11 cellular contexts compared by ENCODE assay signal in the genomic region with DNA sequence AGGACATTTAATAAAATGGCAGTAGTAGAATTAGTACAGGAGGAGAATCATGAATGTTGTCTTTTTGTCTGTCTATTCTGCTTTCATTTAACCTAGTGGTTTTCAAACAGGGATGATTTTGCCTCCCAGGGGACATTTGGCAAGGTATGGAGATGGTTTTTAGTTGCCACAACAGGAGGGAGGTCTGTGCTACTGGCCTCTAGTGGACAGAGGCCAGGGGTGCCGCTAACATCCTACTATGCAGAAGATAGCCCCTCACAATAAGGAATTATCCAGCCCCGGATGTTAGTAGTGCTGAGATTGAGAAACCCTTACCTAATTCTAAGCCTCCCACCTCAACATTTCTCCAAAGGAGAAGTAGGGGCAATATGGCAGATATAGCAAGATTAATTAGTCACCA. TPM values are rescaled to one million over a fixed set of nuclear protein-coding genes. Genes with fewer than 3 reads are reported as not detected.
DNase-seq lines count a peak whose midpoint lies in the region; ATAC-seq and TF ChIP-seq lines count a peak whose summit lies in the region.
"Had no signal": no experiment of that assay in that cellular context is flagged by ENCODE, and none has a peak within 500 bp of the region (broad histone marks: within the 10 kb centered on the region; RNA-seq: fewer than 3 reads in every experiment).

No MANE protein-coding gene starts in this region.

- peaks cover 32% of the 10 kb centered on the region for H3K36me3 Mint-ChIP-seq in natural killer cell
- H3K36me3 Mint-ChIP-seq in natural killer cell treated with Interleukin-12 subunit alpha and Interleukin-12 subunit beta and Interleukin-15 and Interleukin-18, amount 100 ng/mL, for 72 hours: peaks cover 43% of the 10 kb centered on the region
- peaks cover 73% of the 10 kb centered on the region for H3K36me3 Mint-ChIP-seq in activated naive CD8-positive, alpha-beta T cell treated with anti-CD3 and anti-CD28 coated beads, Interleukin-2, amount 50 U/mL, for 24 hours (ENCODE audit: low read depth)

- no peaks in the 10 kb centered on the region for H3K27me3 ChIP-seq in OCI-LY3 (ENCODE audit: low read depth, low read length)

- in situ Hi-C loops in GM13976 (cut with MboI; ENCODE audit: low sequenced_read_pairs, unreplicated experiment): no loop called here

- no peaks in the 10 kb centered on the region for H3K27me3 Mint-ChIP-seq in natural killer cell (ENCODE audit: low read depth in 2 of 2)
- no peaks in the 10 kb centered on the region for H3K27me3 Mint-ChIP-seq in natural killer cell treated with Interleukin-12 subunit alpha and Interleukin-12 subunit beta and Interleukin-15 and Interleukin-18, amount 100 ng/mL, for 72 hours
- H3K27me3 Mint-ChIP-seq in activated naive CD8-positive, alpha-beta T cell treated with anti-CD3 and anti-CD28 coated beads, Interleukin-2, amount 50 U/mL, for 24 hours: no peaks in the 10 kb centered on the region

- TF ChIP-seq CTCF in natural killer cell (IDR thresholded peaks at IDR 0.05) (no peak), OCI-LY3 (IDR thresholded peaks at IDR 0.05; ENCODE audit: low read depth, low read length) (peak; percentile 30), fibroblast of villous mesenchyme (IDR thresholded peaks at IDR 0.05; ENCODE audit: insufficient read depth, low read depth, low read length) (peak; percentile 66), GM13976 (IDR thresholded peaks at IDR 0.05; ENCODE audit: borderline replicate concordance, control extremely low read depth, extremely low read depth, insufficient read depth, missing control alignments) (no peak)

- DNase-seq in natural killer cell (no peak), fibroblast of villous mesenchyme (ENCODE audit: low read depth) (no peak), NCI-H345 treated with DMSO at 0.1 percent for 48 hours (lab: John Stamatoyannopoulos, UW; ENCODE audit: unreplicated experiment) (no peak), GM13976 (ENCODE audit: low spot score) (no peak)
- no peak for DNase-seq in natural killer cell treated with Interleukin-12 subunit alpha and Interleukin-12 subunit beta and Interleukin-15 and Interleukin-18, amount 100 ng/mL, for 72 hours (ENCODE audit: low spot score)
- DNase-seq in activated naive CD8-positive, alpha-beta T cell treated with anti-CD3 and anti-CD28 coated beads, Interleukin-2, amount 50 U/mL, for 24 hours: no peak
- DNase-seq: activated naive CD4-positive, alpha-beta T cell treated with anti-CD3 and anti-CD28 coated beads, Interleukin-2, amount 50 U/mL, for 16 hours; DMS79 treated with DMSO at 0.1 percent for 48 hours; stimulated activated naive CD8-positive, alpha-beta T cell treated with anti-CD3 and anti-CD28 coated beads, Interleukin-15, Interleukin-2, amounts not matched to agents 100 U/mL and 50 U/mL, for 24 hours had no signal

- H3K4me3 Mint-ChIP-seq in natural killer cell: no peak overlapping the region
- no peak overlapping the region for H3K4me3 Mint-ChIP-seq in natural killer cell treated with Interleukin-12 subunit alpha and Interleukin-12 subunit beta and Interleukin-15 and Interleukin-18, amount 100 ng/mL, for 72 hours
- no peak overlapping the region for H3K4me3 Mint-ChIP-seq in activated naive CD8-positive, alpha-beta T cell treated with anti-CD3 and anti-CD28 coated beads, Interleukin-2, amount 50 U/mL, for 24 hours

- H3K27ac ChIP-seq in OCI-LY3 (ENCODE audit: low read length): no peak overlapping the region

- ATAC-seq in natural killer cell: peak in 2 of 3 donors; percentile 45 to 52
- ATAC-seq in natural killer cell treated with Interleukin-12 subunit alpha and Interleukin-12 subunit beta and Interleukin-15 and Interleukin-18, amount 100 ng/mL, for 72 hours: no peak
- ATAC-seq in activated naive CD8-positive, alpha-beta T cell treated with anti-CD3 and anti-CD28 coated beads, Interleukin-2, amount 50 U/mL, for 24 hours: no peak
- ATAC-seq in HG03457 (IDR thresholded peaks at IDR 0.05; ENCODE audit: unreplicated experiment): no peak
- ATAC-seq: stimulated activated naive CD8-positive, alpha-beta T cell treated with anti-CD3 and anti-CD28 coated beads, Interleukin-15, Interleukin-2, amounts not matched to agents 100 U/mL and 50 U/mL, for 24 hours had no signal

- H3K27ac Mint-ChIP-seq in natural killer cell: no peak overlapping the region
- no peak overlapping the region for H3K27ac Mint-ChIP-seq in natural killer cell treated with Interleukin-12 subunit alpha and Interleukin-12 subunit beta and Interleukin-15 and Interleukin-18, amount 100 ng/mL, for 72 hours
- H3K27ac Mint-ChIP-seq in activated naive CD8-positive, alpha-beta T cell treated with anti-CD3 and anti-CD28 coated beads, Interleukin-2, amount 50 U/mL, for 24 hours: no peak overlapping the region

- no peak overlapping the region for H2AFZ ChIP-seq in OCI-LY3 (ENCODE audit: low read depth, low read length)

- no peak overlapping the region for H3K4me2 ChIP-seq in OCI-LY3 (ENCODE audit: low read length)

- H3K4me3 ChIP-seq in OCI-LY3 (ENCODE audit: low read length) (no peak overlapping the region), fibroblast of villous mesenchyme (ENCODE audit: low read depth, low read length) (no peak overlapping the region)

- no peak overlapping the region for H3K9ac ChIP-seq in OCI-LY3 (ENCODE audit: low read length)

- H3K4me1 Mint-ChIP-seq in natural killer cell: peaks cover 5 to 21% of the 10 kb centered on the region in 2 donors
- peaks cover 5 to 6% of the 10 kb centered on the region in 2 donors for H3K4me1 Mint-ChIP-seq in natural killer cell treated with Interleukin-12 subunit alpha and Interleukin-12 subunit beta and Interleukin-15 and Interleukin-18, amount 100 ng/mL, for 72 hours (ENCODE audit: low read depth in 2 of 2)
- peaks cover 27% of the 10 kb centered on the region for H3K4me1 Mint-ChIP-seq in activated naive CD8-positive, alpha-beta T cell treated with anti-CD3 and anti-CD28 coated beads, Interleukin-2, amount 50 U/mL, for 24 hours

- peaks cover 11% of the 10 kb centered on the region for H3K79me2 ChIP-seq in OCI-LY3 (ENCODE audit: low read length)

- intact Hi-C loops in natural killer cell (cut with micrococcal nuclease): no loop called here

- H3K9me3 ChIP-seq in OCI-LY3 (ENCODE audit: insufficient read depth, low read length): 0 out of 2 replicates have a peak, but pooled peaks cover 3% of the 10 kb centered on the region

- H3K9me3 Mint-ChIP-seq in natural killer cell: peaks cover 2 to 3% of the 10 kb centered on the region in 2 donors
- no peaks in the 10 kb centered on the region for H3K9me3 Mint-ChIP-seq in natural killer cell treated with Interleukin-12 subunit alpha and Interleukin-12 subunit beta and Interleukin-15 and Interleukin-18, amount 100 ng/mL, for 72 hours
- peaks cover 16% of the 10 kb centered on the region for H3K9me3 Mint-ChIP-seq in activated naive CD8-positive, alpha-beta T cell treated with anti-CD3 and anti-CD28 coated beads, Interleukin-2, amount 50 U/mL, for 24 hours

- H3K36me3 ChIP-seq in OCI-LY3 (replicated peaks; ENCODE audit: low read depth, low read length): peaks cover 78% of the 10 kb centered on the region

- H3K4me1 ChIP-seq in OCI-LY3 (ENCODE audit: low read length): peaks cover 9% of the 10 kb centered on the region; the same call in 1 of the 2 replicates

- H4K20me1 ChIP-seq in OCI-LY3 (ENCODE audit: insufficient read depth, low read length): peaks cover 6% of the 10 kb centered on the region; the same call in 1 of the 2 replicates

RNA-seq across cellular contexts. Expression of a gene that starts 18.3 kb away (rescaled TPM):
- total RNA-seq in natural killer cell: 10 to 100 TPM; 15.9 to 21.6 (median 17.0) TPM
- 10 to 100 TPM; 23.7 to 34.6 TPM for total RNA-seq in natural killer cell treated with Interleukin-12 subunit alpha and Interleukin-12 subunit beta and Interleukin-15 and Interleukin-18, amount 100 ng/mL, for 72 hours
- total RNA-seq in fibroblast of villous mesenchyme: 34.1 and 53.5 TPM in 2 replicates

RNA-seq across cellular contexts. Expression of a gene that starts 18.6 kb away (rescaled TPM):
- not detected for total RNA-seq in natural killer cell
- total RNA-seq in natural killer cell treated with Interleukin-12 subunit alpha and Interleukin-12 subunit beta and Interleukin-15 and Interleukin-18, amount 100 ng/mL, for 72 hours: under 1 TPM in 1 of 2 donors, not detected in 1; 0.45 TPM
- total RNA-seq in fibroblast of villous mesenchyme: 0.64 and 1.3 TPM in 2 replicates

Comparison
In these comparisons a context has a peak if more than half of its experiments do, and no peak if none do; other contexts are left out.
1. ATAC-seq: peak in natural killer cell (2 of 3); none in natural killer cell treated with Interleukin-12 subunit alpha and Interleukin-12 subunit beta and Interleukin-15 and Interleukin-18, amount 100 ng/mL, for 72 hours (0 of 2), activated naive CD8-positive, alpha-beta T cell treated with anti-CD3 and anti-CD28 coated beads, Interleukin-2, amount 50 U/mL, for 24 hours (single experiment) and HG03457 (single experiment).
2. CTCF ChIP-seq: peak in OCI-LY3 (single experiment) and fibroblast of villous mesenchyme (single experiment); none in natural killer cell (single experiment) and GM13976 (single experiment).